34 cellular contexts compared by ENCODE assay signal in genomic region chr20:61815678-61816077, GRCh38.
"Had no signal": no experiment of that assay in that cellular context is flagged by ENCODE, and none has a peak within 500 bp of the region (broad histone marks: within the 10 kb centered on the region; RNA-seq: fewer than 3 reads in every experiment).

No MANE protein-coding gene starts in this region.

- H3K9me3 Mint-ChIP-seq: activated B cell treated with CpG ODN at 0.5 μM for 24 hours; activated CD4-positive, alpha-beta memory T cell treated with anti-CD3 and anti-CD28 coated beads for 36 hours; activated CD4-positive, alpha-beta T cell treated with anti-CD3 and anti-CD28 coated beads, Interleukin-2, amount 10 ng/mL, durations not matched to agents 24 days and 14 days; activated CD8-positive, alpha-beta T cell treated with anti-CD3 and anti-CD28 coated beads for 36 hours; activated naive CD4-positive, alpha-beta T cell treated with anti-CD3 and anti-CD28 coated beads for 36 hours; activated naive CD4-positive, alpha-beta T cell treated with anti-CD3 and anti-CD28 coated beads, Interleukin-2, amount 50 U/mL, for 72 hours; activated naive CD8-positive, alpha-beta T cell treated with anti-CD3 and anti-CD28 coated beads for 36 hours; activated T-cell treated with anti-CD3 and anti-CD28 coated beads, Interleukin-2, amount 50 U/mL, for 4 hours; activated T-cell treated with anti-CD3 and anti-CD28 coated beads, Interleukin-2, amount 50 U/mL, for 72 hours; activated T-helper 1 cell treated with anti-CD3 and anti-CD28 coated beads, Interleukin-12 subunit alpha, Interleukin-12 subunit beta, Interleukin-2, Interleukin-4 antibody, amounts not matched to agents 30 ng/mL and 10 ng/mL and 1 ng/mL, durations not matched to agents 14 hours and 24 hours and 36 hours; activated T-helper 17 cell treated with anti-CD3 and anti-CD28 coated beads, Interleukin-2, amount 50 U/mL, for 72 hours; T-helper 1 cell treated with Interleukin-12 subunit alpha and Interleukin-12 subunit beta and Interleukin-4 antibody, amounts not matched to agents 30 μg/mL and 1 μg/mL, for 36 hours; T-helper 2 cell treated with Interferon-gamma antibody and Interleukin-4, amounts not matched to agents 5 μg/mL and 100 μg/mL, for 36 hours had no signal

- H3K4me3 Mint-ChIP-seq: activated B cell treated with CpG ODN at 0.5 μM for 24 hours; activated CD4-positive, alpha-beta memory T cell treated with anti-CD3 and anti-CD28 coated beads for 36 hours; activated CD4-positive, alpha-beta T cell treated with anti-CD3 and anti-CD28 coated beads, Interleukin-2, amount 10 ng/mL, durations not matched to agents 24 days and 14 days; activated CD8-positive, alpha-beta T cell treated with anti-CD3 and anti-CD28 coated beads for 36 hours; activated naive CD4-positive, alpha-beta T cell treated with anti-CD3 and anti-CD28 coated beads for 36 hours; activated naive CD8-positive, alpha-beta T cell treated with anti-CD3 and anti-CD28 coated beads for 36 hours; activated T-cell treated with anti-CD3 and anti-CD28 coated beads, Interleukin-2, amount 50 U/mL, for 4 hours; activated T-cell treated with anti-CD3 and anti-CD28 coated beads, Interleukin-2, amount 50 U/mL, for 72 hours; activated T-helper 1 cell treated with anti-CD3 and anti-CD28 coated beads, Interleukin-12 subunit alpha, Interleukin-12 subunit beta, Interleukin-2, Interleukin-4 antibody, amounts not matched to agents 30 ng/mL and 10 ng/mL and 1 ng/mL, durations not matched to agents 14 hours and 24 hours and 36 hours; activated T-helper 17 cell treated with anti-CD3 and anti-CD28 coated beads, Interleukin-2, amount 50 U/mL, for 72 hours; T-helper 1 cell treated with Interleukin-12 subunit alpha and Interleukin-12 subunit beta and Interleukin-4 antibody, amounts not matched to agents 30 μg/mL and 1 μg/mL, for 36 hours; T-helper 2 cell treated with Interferon-gamma antibody and Interleukin-4, amounts not matched to agents 5 μg/mL and 100 μg/mL, for 36 hours had no signal

- H3K36me3 Mint-ChIP-seq: activated CD4-positive, alpha-beta memory T cell treated with anti-CD3 and anti-CD28 coated beads for 36 hours; activated naive CD4-positive, alpha-beta T cell treated with anti-CD3 and anti-CD28 coated beads, Interleukin-2, amount 50 U/mL, for 72 hours; activated naive CD8-positive, alpha-beta T cell treated with anti-CD3 and anti-CD28 coated beads for 36 hours had no signal

- H3K4me1 Mint-ChIP-seq: activated B cell treated with CpG ODN at 0.5 μM for 24 hours; activated CD4-positive, alpha-beta T cell treated with anti-CD3 and anti-CD28 coated beads, Interleukin-2, amount 10 ng/mL, durations not matched to agents 24 days and 14 days; activated naive CD8-positive, alpha-beta T cell treated with anti-CD3 and anti-CD28 coated beads for 36 hours; activated T-helper 17 cell treated with anti-CD3 and anti-CD28 coated beads, Interleukin-2, amount 50 U/mL, for 72 hours had no signal

- DNase-seq: activated B cell treated with CpG ODN at 0.5 μM for 24 hours; activated CD4-positive, alpha-beta memory T cell treated with anti-CD3 and anti-CD28 coated beads for 36 hours; activated CD4-positive, alpha-beta T cell treated with anti-CD3 and anti-CD28 coated beads for 4 hours; activated CD4-positive, alpha-beta T cell treated with anti-CD3 and anti-CD28 coated beads, Interleukin-2, amount 10 ng/mL, durations not matched to agents 24 days and 14 days; activated CD4-positive, alpha-beta T cell treated with anti-CD3 and anti-CD28 coated beads, Interleukin-2, amount 50 U/mL, for 1 hour; activated CD4-positive, alpha-beta T cell treated with anti-CD3 and anti-CD28 coated beads, Interleukin-2, amount 50 U/mL, for 4 hours; activated CD4-positive, CD25-positive, alpha-beta regulatory T cell treated with anti-CD3 and anti-CD28 coated beads, Interleukin-2, amount 50 U/mL, for 72 hours; activated CD8-positive, alpha-beta memory T cell treated with anti-CD3 and anti-CD28 coated beads, Interleukin-2, amount 50 U/mL, for 4 hours; activated CD8-positive, alpha-beta T cell treated with anti-CD3 and anti-CD28 coated beads for 36 hours; activated effector memory CD4-positive, alpha-beta T cell treated with anti-CD3 and anti-CD28 coated beads, Interleukin-2, amount 50 U/mL, for 16 hours; activated gamma-delta T cell treated with Interleukin-2 at 50 U/mL for 16 hours; activated naive CD4-positive, alpha-beta T cell; activated naive CD4-positive, alpha-beta T cell treated with anti-CD3 and anti-CD28 coated beads for 36 hours; activated naive CD4-positive, alpha-beta T cell treated with anti-CD3 and anti-CD28 coated beads, Interleukin-2, amount 50 U/mL, for 16 hours; activated naive CD8-positive, alpha-beta T cell treated with anti-CD3 and anti-CD28 coated beads for 36 hours; activated T-cell treated with anti-CD3 and anti-CD28 coated beads for 4 hours; activated T-cell treated with anti-CD3 and anti-CD28 coated beads, Interleukin-2, amount 50 U/mL, for 1 hour; activated T-cell treated with anti-CD3 and anti-CD28 coated beads, Interleukin-2, amount 50 U/mL, for 4 hours; activated T-cell treated with anti-CD3 and anti-CD28 coated beads, Interleukin-2, amount 50 U/mL, for 72 hours; adrenal gland; amniotic stem cell; body of pancreas; brain microvascular endothelial cell; central memory CD4-positive, alpha-beta T cell; T-helper 1 cell; T-helper 2 cell; T-helper 9 cell had no signal

- ATAC-seq: activated CD8-positive, alpha-beta T cell treated with anti-CD3 and anti-CD28 coated beads for 36 hours; activated naive CD4-positive, alpha-beta T cell treated with anti-CD3 and anti-CD28 coated beads, Interleukin-2, amount 50 U/mL, for 72 hours; activated T-cell treated with anti-CD3 and anti-CD28 coated beads, Interleukin-2, amount 50 U/mL, for 4 hours; activated T-cell treated with anti-CD3 and anti-CD28 coated beads, Interleukin-2, amount 50 U/mL, for 72 hours; activated T-helper 17 cell treated with anti-CD3 and anti-CD28 coated beads, Interleukin-2, amount 50 U/mL, for 72 hours; body of pancreas had no signal

- H3K27ac Mint-ChIP-seq: activated B cell treated with CpG ODN at 0.5 μM for 24 hours; activated CD4-positive, alpha-beta memory T cell treated with anti-CD3 and anti-CD28 coated beads for 36 hours; activated CD4-positive, alpha-beta T cell treated with anti-CD3 and anti-CD28 coated beads, Interleukin-2, amount 10 ng/mL, durations not matched to agents 24 days and 14 days; activated CD8-positive, alpha-beta T cell treated with anti-CD3 and anti-CD28 coated beads for 36 hours; activated naive CD4-positive, alpha-beta T cell treated with anti-CD3 and anti-CD28 coated beads for 36 hours; activated naive CD4-positive, alpha-beta T cell treated with anti-CD3 and anti-CD28 coated beads, Interleukin-2, amount 50 U/mL, for 72 hours; activated naive CD8-positive, alpha-beta T cell treated with anti-CD3 and anti-CD28 coated beads for 36 hours; activated T-cell treated with anti-CD3 and anti-CD28 coated beads, Interleukin-2, amount 50 U/mL, for 72 hours; activated T-helper 1 cell treated with anti-CD3 and anti-CD28 coated beads, Interleukin-12 subunit alpha, Interleukin-12 subunit beta, Interleukin-2, Interleukin-4 antibody, amounts not matched to agents 30 ng/mL and 10 ng/mL and 1 ng/mL, durations not matched to agents 14 hours and 24 hours and 36 hours; activated T-helper 17 cell treated with anti-CD3 and anti-CD28 coated beads, Interleukin-2, amount 50 U/mL, for 72 hours; T-helper 1 cell treated with Interleukin-12 subunit alpha and Interleukin-12 subunit beta and Interleukin-4 antibody, amounts not matched to agents 30 μg/mL and 1 μg/mL, for 36 hours; T-helper 2 cell treated with Interferon-gamma antibody and Interleukin-4, amounts not matched to agents 5 μg/mL and 100 μg/mL, for 36 hours had no signal

- H3K4me1 ChIP-seq: adrenal gland, body of pancreas, breast epithelium had no signal

- H3K4me3 ChIP-seq: adrenal gland, body of pancreas, breast epithelium had no signal

- H3K27me3 ChIP-seq: adrenal gland, body of pancreas, brain microvascular endothelial cell had no signal

- H3K27ac ChIP-seq: adrenal gland, body of pancreas, brain microvascular endothelial cell, breast epithelium, VCaP had no signal

- H3K27me3 Mint-ChIP-seq: activated B cell treated with CpG ODN at 0.5 μM for 24 hours; activated CD4-positive, alpha-beta memory T cell treated with anti-CD3 and anti-CD28 coated beads for 36 hours; activated CD4-positive, alpha-beta T cell treated with anti-CD3 and anti-CD28 coated beads, Interleukin-2, amount 10 ng/mL, durations not matched to agents 24 days and 14 days; activated CD8-positive, alpha-beta T cell treated with anti-CD3 and anti-CD28 coated beads for 36 hours; activated naive CD8-positive, alpha-beta T cell treated with anti-CD3 and anti-CD28 coated beads for 36 hours; activated T-helper 17 cell treated with anti-CD3 and anti-CD28 coated beads, Interleukin-2, amount 50 U/mL, for 72 hours had no signal

- H3K9me3 ChIP-seq: adrenal gland, body of pancreas, breast epithelium had no signal

- H3K36me3 ChIP-seq: adrenal gland, brain microvascular endothelial cell, breast epithelium had no signal
